ENCODE assay signal across 21 cellular contexts in the genomic region with DNA sequence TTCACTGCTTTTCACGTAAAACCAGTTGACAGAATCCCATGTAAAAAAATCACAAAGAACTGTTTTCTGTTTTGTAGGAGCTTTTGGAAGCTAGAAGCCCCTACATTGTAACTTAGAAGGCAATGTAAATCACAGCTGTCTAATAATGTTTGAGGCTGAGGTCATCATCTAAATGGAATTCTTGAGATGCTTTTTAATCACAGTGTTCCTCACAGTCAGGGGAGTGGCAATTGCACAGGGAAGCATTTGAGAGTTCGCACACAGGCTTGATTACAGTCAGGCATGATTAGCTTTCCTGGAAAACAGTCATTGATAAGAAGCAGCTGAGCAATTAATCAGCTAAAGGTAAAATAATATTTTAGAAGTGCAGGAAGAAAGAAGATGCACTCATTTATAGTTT. TPM values are rescaled to one million over a fixed set of nuclear protein-coding genes. Genes with fewer than 3 reads are reported as not detected.
A peak's percentile ranks its signal among the peaks of the same experiment; 100 is the strongest.
DNase-seq lines count a peak whose midpoint lies in the region; ATAC-seq, FAIRE-seq and TF ChIP-seq lines count a peak whose summit lies in the region.
"Had no signal": no experiment of that assay in that cellular context is flagged by ENCODE, and none has a peak within 500 bp of the region (broad histone marks: within the 10 kb centered on the region; RNA-seq: fewer than 3 reads in every experiment).

No MANE protein-coding gene starts in this region.

- peaks cover 17% of the 10 kb centered on the region for H3K27me3 Mint-ChIP-seq in astrocyte (ENCODE audit: low read depth, unreplicated experiment)
- peaks cover 31% of the 10 kb centered on the region for H3K27me3 Mint-ChIP-seq in activated CD4-positive, alpha-beta T cell treated with anti-CD3 and anti-CD28 coated beads for 36 hours

- TF ChIP-seq CTCF in AG10803 (conservative IDR thresholded peaks at IDR 0.05; ENCODE audit: low read length) (no peak), astrocyte (IDR thresholded peaks at IDR 0.05; ENCODE audit: insufficient read depth, low read depth, low read length) (no peak), Peyer's patch (IDR thresholded peaks at IDR 0.05) (no peak)

- DNase-seq in AG10803 (ENCODE audit: low read depth) (peak; percentile 11), HCEC 1CT (peak; percentile 42), astrocyte (ENCODE audit: low read depth) (peak; percentile 54), left kidney (ENCODE audit: low read depth, low spot score) (peak; percentile 64), Peyer's patch (no peak), DMS53 treated with DMSO at 0.1 percent for 48 hours (lab: John Stamatoyannopoulos, UW; ENCODE audit: unreplicated experiment) (no peak)
- no peak for DNase-seq in activated CD4-positive, alpha-beta T cell treated with anti-CD3 and anti-CD28 coated beads for 36 hours
- DNase-seq: activated CD4-positive, alpha-beta T cell treated with anti-CD3 and anti-CD28 coated beads for 4 hours; activated CD8-positive, alpha-beta memory T cell treated with anti-CD3 and anti-CD28 coated beads, Interleukin-2, amount 50 U/mL, for 4 hours; activated gamma-delta T cell; DMS79 treated with DMSO at 0.1 percent for 48 hours; glutamatergic neuron; midbrain; NCI-H1105; stimulated activated CD4-positive, alpha-beta T cell treated with anti-CD3 and anti-CD28 coated beads, Interleukin-4, amount 100 ng/mL, for 4 hours had no signal

- H3K27me3 ChIP-seq in astrocyte (ENCODE audit: insufficient read depth, low read length) (peaks cover 12% of the 10 kb centered on the region), Peyer's patch (no peaks in the 10 kb centered on the region)
- H3K27me3 ChIP-seq: ascending aorta; BLaER1 treated with 17β-estradiol and CSF1 and Interleukin-3, amounts not matched to agents 10 nM and 100 nM had no signal

- H3K4me1 ChIP-seq in astrocyte (ENCODE audit: insufficient read depth, low read length) (no peaks in the 10 kb centered on the region), Peyer's patch (no peaks in the 10 kb centered on the region)
- H3K4me1 ChIP-seq: ascending aorta; BLaER1 treated with 17β-estradiol and CSF1 and Interleukin-3, amounts not matched to agents 10 nM and 100 nM had no signal

- no peak overlapping the region for H2AFZ ChIP-seq in astrocyte (ENCODE audit: low read depth, low read length)

- POLR2A ChIA-PET in activated CD4-positive, alpha-beta T cell treated with anti-CD3 and anti-CD28 coated beads for 36 hours (lab: Charles Lee), result interaction anchor here (0.6 kb wide), 1 partner anchor 1757 kb away, joined by 3 read pairs; no protein-coding TSS in a partner anchor

- H3K9me3 ChIP-seq in astrocyte (ENCODE audit: insufficient read depth, low read depth, low read length) (no peaks in the 10 kb centered on the region), Peyer's patch (no peaks in the 10 kb centered on the region)
- H3K9me3 ChIP-seq: ascending aorta; BLaER1 treated with 17β-estradiol and CSF1 and Interleukin-3, amounts not matched to agents 10 nM and 100 nM; thoracic aorta had no signal

- no peaks in the 10 kb centered on the region for H3K79me2 ChIP-seq in astrocyte (ENCODE audit: insufficient read depth, low read length)

- no peak for ATAC-seq in GM19351 (IDR thresholded peaks at IDR 0.05; ENCODE audit: unreplicated experiment)
- ATAC-seq in activated CD4-positive, alpha-beta T cell treated with anti-CD3 and anti-CD28 coated beads for 36 hours, result no peak

- H3K4me3 ChIP-seq in AG10803 (ENCODE audit: low read length), result no peak overlapping the region
- H3K4me3 ChIP-seq in astrocyte (ENCODE audit: insufficient read depth, low read depth, low read length), result no peak overlapping the region
- H3K4me3 ChIP-seq in Peyer's patch, result no peak overlapping the region
- H3K4me3 ChIP-seq: ascending aorta; BLaER1 treated with 17β-estradiol and CSF1 and Interleukin-3, amounts not matched to agents 10 nM and 100 nM; thoracic aorta had no signal

- no peak for FAIRE-seq in astrocyte (lab: Jason Lieb, UNC)

- TF ChIP-seq POLR2A in Peyer's patch (IDR thresholded peaks at IDR 0.05), result no peak

- no peak overlapping the region for H3K4me2 ChIP-seq in astrocyte (ENCODE audit: low read length)
- H3K4me2 ChIP-seq: BLaER1 treated with 17β-estradiol and CSF1 and Interleukin-3, amounts not matched to agents 10 nM and 100 nM; KMS-11 had no signal

- no peak overlapping the region for H3K4me3 Mint-ChIP-seq in astrocyte (ENCODE audit: unreplicated experiment)
- no peak overlapping the region for H3K4me3 Mint-ChIP-seq in activated CD4-positive, alpha-beta T cell treated with anti-CD3 and anti-CD28 coated beads for 36 hours

- CTCF ChIA-PET in activated CD4-positive, alpha-beta T cell treated with anti-CD3 and anti-CD28 coated beads for 36 hours (lab: Charles Lee), result interaction anchor here (0.6 to 1.2 kb wide), 3 partner anchors 8 to 1011 kb away, joined by 3 read pairs; no protein-coding TSS in a partner anchor

- H3K9me3 Mint-ChIP-seq in astrocyte (ENCODE audit: unreplicated experiment), result no peaks in the 10 kb centered on the region
- H3K9me3 Mint-ChIP-seq in activated CD4-positive, alpha-beta T cell treated with anti-CD3 and anti-CD28 coated beads for 36 hours (ENCODE audit: low read depth), result no peaks in the 10 kb centered on the region

- no peaks in the 10 kb centered on the region for H4K20me1 ChIP-seq in astrocyte (ENCODE audit: insufficient read depth, low read length)
- H4K20me1 ChIP-seq: BLaER1 treated with 17β-estradiol and CSF1 and Interleukin-3, amounts not matched to agents 10 nM and 100 nM had no signal

- H3K9ac ChIP-seq in astrocyte (ENCODE audit: low read length), result no peak overlapping the region
- H3K9ac ChIP-seq: BLaER1 treated with 17β-estradiol and CSF1 and Interleukin-3, amounts not matched to agents 10 nM and 100 nM; KMS-11 had no signal

- intact Hi-C loops in activated CD4-positive, alpha-beta T cell treated with anti-CD3 and anti-CD28 coated beads for 36 hours (cut with DNase I, micrococcal nuclease), result no loop called here

- H3K36me3 ChIP-seq in astrocyte (ENCODE audit: insufficient read depth, low read length), result no peaks in the 10 kb centered on the region
- H3K36me3 ChIP-seq in Peyer's patch, result no peaks in the 10 kb centered on the region
- H3K36me3 ChIP-seq: ascending aorta; BLaER1 treated with 17β-estradiol and CSF1 and Interleukin-3, amounts not matched to agents 10 nM and 100 nM; thoracic aorta had no signal

- H3K27ac Mint-ChIP-seq in astrocyte (ENCODE audit: unreplicated experiment), result peak overlapping the region; percentile 42
- H3K27ac Mint-ChIP-seq in activated CD4-positive, alpha-beta T cell treated with anti-CD3 and anti-CD28 coated beads for 36 hours, result no peak overlapping the region

- no peaks in the 10 kb centered on the region for H3K36me3 Mint-ChIP-seq in astrocyte (ENCODE audit: low read depth, unreplicated experiment)
- no peaks in the 10 kb centered on the region for H3K36me3 Mint-ChIP-seq in activated CD4-positive, alpha-beta T cell treated with anti-CD3 and anti-CD28 coated beads for 36 hours (ENCODE audit: low read depth)

- H3K4me1 Mint-ChIP-seq in astrocyte (ENCODE audit: low read depth, unreplicated experiment), result no peaks in the 10 kb centered on the region
- no peaks in the 10 kb centered on the region for H3K4me1 Mint-ChIP-seq in activated CD4-positive, alpha-beta T cell treated with anti-CD3 and anti-CD28 coated beads for 36 hours

- no peak overlapping the region for H3K27ac ChIP-seq in astrocyte (ENCODE audit: low read depth, low read length)
- H3K27ac ChIP-seq in Peyer's patch, result no peak overlapping the region
- H3K27ac ChIP-seq: ascending aorta; BLaER1 treated with 17β-estradiol and CSF1 and Interleukin-3, amounts not matched to agents 10 nM and 100 nM; HL-60; KMS-11; thoracic aorta had no signal

RNA-seq across cellular contexts. Expression of gene SLC17A8, which starts 2.9 kb away (rescaled TPM):
- total RNA-seq in astrocyte (not detected in 2 replicates), Peyer's patch (100 to 1,000 TPM in 1 of 4 donors, 10 to 100 TPM in 2, not detected in 1; 61.9 to 212 (median 83.1) TPM)
- not detected for total RNA-seq in activated CD4-positive, alpha-beta T cell treated with anti-CD3 and anti-CD28 coated beads for 36 hours
- total RNA-seq: ascending aorta, thoracic aorta had no signal

Comparison
In these comparisons a context has a peak if more than half of its experiments do, and no peak if none do; other contexts are left out.
1. DNase-seq: peak in AG10803 (single experiment), HCEC 1CT (single experiment), astrocyte (single experiment) and left kidney (single experiment); none in Peyer's patch (0 of 3), DMS53 treated with DMSO at 0.1 percent for 48 hours (single experiment) and activated CD4-positive, alpha-beta T cell treated with anti-CD3 and anti-CD28 coated beads for 36 hours (single experiment).